ENCODE assay signal across 17 cellular contexts in the genomic region with DNA sequence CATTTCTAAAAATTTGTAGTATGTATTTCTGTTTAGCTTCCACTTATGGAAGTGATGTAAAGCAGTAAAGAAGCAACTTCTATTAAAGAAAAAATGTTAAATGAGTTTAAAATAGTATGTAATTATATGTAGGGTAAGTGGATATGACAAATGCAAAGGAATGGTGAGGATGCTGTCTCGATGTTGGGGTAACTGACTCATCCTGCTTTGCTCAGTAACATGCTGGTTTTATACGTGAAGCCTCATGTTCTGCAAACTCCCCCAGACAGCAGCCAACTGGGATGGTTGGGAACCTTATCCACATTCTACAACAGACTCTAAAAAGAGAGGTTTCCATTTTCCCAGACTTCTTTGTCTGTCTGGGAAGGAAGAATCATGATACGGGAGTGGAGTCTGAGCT.
"Had no signal": no experiment of that assay in that cellular context is flagged by ENCODE, and none has a peak within 500 bp of the region (broad histone marks: within the 10 kb centered on the region; RNA-seq: fewer than 3 reads in every experiment).

No MANE protein-coding gene starts in this region.

- H3K27me3 ChIP-seq: breast epithelium, esophagus squamous epithelium, gastroesophageal sphincter, tibial nerve had no signal

- H3K4me1 ChIP-seq: breast epithelium, esophagus squamous epithelium, gastroesophageal sphincter, tibial nerve had no signal

- H3K4me1 Mint-ChIP-seq: activated CD8-positive, alpha-beta memory T cell treated with anti-CD3 and anti-CD28 coated beads, Interleukin-2, amount 10 ng/mL, durations not matched to agents 7 days and 5 days; mesothelial cell of epicardium; stimulated activated effector memory CD8-positive, alpha-beta T cell treated with anti-CD3 and anti-CD28 coated beads, Interleukin-12 subunit alpha, Interleukin-12 subunit beta, amount 100 ng/mL, for 72 hours; T-helper 17 cell had no signal

- H3K9me3 ChIP-seq: breast epithelium, esophagus squamous epithelium had no signal

- H3K4me3 ChIP-seq: breast epithelium, dorsolateral prefrontal cortex, esophagus squamous epithelium, gastroesophageal sphincter, smooth muscle cell, tibial nerve had no signal

- H3K4me3 Mint-ChIP-seq: activated CD8-positive, alpha-beta memory T cell treated with anti-CD3 and anti-CD28 coated beads, Interleukin-2, amount 10 ng/mL, durations not matched to agents 7 days and 5 days; activated T-cell treated with anti-CD3 and anti-CD28 coated beads, Interleukin-2, amount 50 U/mL, for 4 hours; mesothelial cell of epicardium; stimulated activated effector memory CD8-positive, alpha-beta T cell treated with anti-CD3 and anti-CD28 coated beads, Interleukin-12 subunit alpha, Interleukin-12 subunit beta, amount 100 ng/mL, for 72 hours; T-helper 17 cell had no signal

- H3K27ac ChIP-seq: breast epithelium, dorsolateral prefrontal cortex, esophagus squamous epithelium, gastroesophageal sphincter, tibial nerve had no signal

- H3K36me3 ChIP-seq: breast epithelium, esophagus squamous epithelium, gastroesophageal sphincter, tibial nerve had no signal

- H3K36me3 Mint-ChIP-seq: activated CD8-positive, alpha-beta memory T cell treated with anti-CD3 and anti-CD28 coated beads, Interleukin-2, amount 10 ng/mL, durations not matched to agents 7 days and 5 days; activated naive CD4-positive, alpha-beta T cell treated with anti-CD3 and anti-CD28 coated beads, Interleukin-2, amount 50 U/mL, for 72 hours; mesothelial cell of epicardium; stimulated activated effector memory CD8-positive, alpha-beta T cell treated with anti-CD3 and anti-CD28 coated beads, Interleukin-12 subunit alpha, Interleukin-12 subunit beta, amount 100 ng/mL, for 72 hours had no signal

- DNase-seq: activated CD4-positive, alpha-beta T cell treated with anti-CD3 and anti-CD28 coated beads, Interleukin-2, amount 50 U/mL, for 48 hours; activated CD8-positive, alpha-beta memory T cell treated with anti-CD3 and anti-CD28 coated beads, Interleukin-2, amount 10 ng/mL, durations not matched to agents 7 days and 5 days; activated effector memory CD4-positive, alpha-beta T cell treated with anti-CD3 and anti-CD28 coated beads, Interleukin-2, amount 50 U/mL, for 16 hours; activated T-cell treated with anti-CD3 and anti-CD28 coated beads, Interleukin-2, amount 50 U/mL, for 4 hours; amygdala; dorsolateral prefrontal cortex; esophagus squamous epithelium; retina; T-helper 17 cell had no signal

- ATAC-seq: activated CD4-positive, CD25-positive, alpha-beta regulatory T cell treated with anti-CD3 and anti-CD28 coated beads, Interleukin-2, amount 50 U/mL, for 24 hours; activated CD8-positive, alpha-beta memory T cell treated with anti-CD3 and anti-CD28 coated beads, Interleukin-2, amount 10 ng/mL, durations not matched to agents 7 days and 5 days; activated naive CD4-positive, alpha-beta T cell treated with anti-CD3 and anti-CD28 coated beads, Interleukin-2, amount 50 U/mL, for 72 hours; activated T-cell treated with anti-CD3 and anti-CD28 coated beads, Interleukin-2, amount 50 U/mL, for 4 hours; gastroesophageal sphincter; stimulated activated effector memory CD8-positive, alpha-beta T cell treated with anti-CD3 and anti-CD28 coated beads, Interleukin-12 subunit alpha, Interleukin-12 subunit beta, amount 100 ng/mL, for 72 hours; T-helper 17 cell had no signal

- H3K27me3 Mint-ChIP-seq: activated CD8-positive, alpha-beta memory T cell treated with anti-CD3 and anti-CD28 coated beads, Interleukin-2, amount 10 ng/mL, durations not matched to agents 7 days and 5 days had no signal

- H3K27ac Mint-ChIP-seq: activated CD8-positive, alpha-beta memory T cell treated with anti-CD3 and anti-CD28 coated beads, Interleukin-2, amount 10 ng/mL, durations not matched to agents 7 days and 5 days; activated naive CD4-positive, alpha-beta T cell treated with anti-CD3 and anti-CD28 coated beads, Interleukin-2, amount 50 U/mL, for 72 hours; mesothelial cell of epicardium; stimulated activated effector memory CD8-positive, alpha-beta T cell treated with anti-CD3 and anti-CD28 coated beads, Interleukin-12 subunit alpha, Interleukin-12 subunit beta, amount 100 ng/mL, for 72 hours; T-helper 17 cell had no signal

- H3K4me2 ChIP-seq: smooth muscle cell had no signal
